In genomic region chr19:13060964-13061927, GRCh38 we compare ENCODE assay signal across 8 cellular contexts. TPM values are rescaled to one million over a fixed set of nuclear protein-coding genes. Genes with fewer than 3 reads are reported as not detected.
A peak's percentile ranks its signal among the peaks of the same experiment; 100 is the strongest.
DNase-seq lines count a peak whose midpoint lies in the region; ATAC-seq and TF ChIP-seq lines count a peak whose summit lies in the region.

No MANE protein-coding gene starts in this region.

- no peaks in the 10 kb centered on the region for H3K9me3 Mint-ChIP-seq in Caco-2 (ENCODE audit: unreplicated experiment)
- no peaks in the 10 kb centered on the region for H3K9me3 Mint-ChIP-seq in HFFc6

- no TSS peak for BruUV-seq in Caco-2 (replicated peaks; lab: Mats Ljungman, UMichigan)

- no peaks in the 10 kb centered on the region for H3K9me3 ChIP-seq in Caco-2

- H3K27me3 Mint-ChIP-seq in Caco-2 (ENCODE audit: insufficient read depth, unreplicated experiment), result peaks cover 19% of the 10 kb centered on the region
- H3K27me3 Mint-ChIP-seq in HFFc6 (ENCODE audit: insufficient read depth), result peaks cover 3% of the 10 kb centered on the region; the same call in 1 of the 2 replicates

- H3K27ac Mint-ChIP-seq in Caco-2 (ENCODE audit: unreplicated experiment), result no peak overlapping the region
- peak overlapping the region; percentile 83 for H3K27ac Mint-ChIP-seq in HFFc6

- no peak for ATAC-seq in HG02623 (IDR thresholded peaks at IDR 0.05; ENCODE audit: unreplicated experiment)

- intact Hi-C loops in Caco-2 (cut with micrococcal nuclease; ENCODE audit: unreplicated experiment), result loop anchor here (1.0 kb wide), 1 partner anchor 84 kb away; no protein-coding TSS in a partner anchor

- CTCF ChIA-PET in Caco-2 (lab: Charles Lee), result interaction anchor here (0.6 to 8.0 kb wide), 21 partner anchors 9 to 176 kb away, joined by 3 to 84 read pairs (median 4); no protein-coding TSS in a partner anchor

- peaks cover 3% of the 10 kb centered on the region for H3K27me3 ChIP-seq in Caco-2 (replicated peaks; ENCODE audit: control insufficient read depth, insufficient read depth, low read length)
- peaks cover 7% of the 10 kb centered on the region for H3K27me3 ChIP-seq in kidney epithelial cell (ENCODE audit: control insufficient read depth, insufficient read depth, low read length)

- H3K4me1 Mint-ChIP-seq in Caco-2 (ENCODE audit: low read depth, unreplicated experiment), result no peaks in the 10 kb centered on the region
- peaks cover 62% of the 10 kb centered on the region for H3K4me1 Mint-ChIP-seq in HFFc6 (ENCODE audit: low read depth)

- no peaks in the 10 kb centered on the region for H3K4me1 ChIP-seq in Caco-2

- TF ChIP-seq CTCF in Caco-2 (IDR thresholded peaks at IDR 0.05; ENCODE audit: insufficient read depth in 1 of 2, low read depth in 1 of 2, low read length in 1 of 2, severe bottlenecking in 1 of 2, unreplicated experiment in 1 of 2) (peak; percentile 83 to 91), HFFc6 (IDR thresholded peaks at IDR 0.05) (peak; percentile 97), choroid plexus epithelial cell (conservative IDR thresholded peaks at IDR 0.05; ENCODE audit: low read depth, low read length) (peak; percentile 96), kidney epithelial cell (IDR thresholded peaks at IDR 0.05; ENCODE audit: insufficient read depth, low read length, poor library complexity, severe bottlenecking) (peak; percentile 95)

- POLR2A ChIA-PET in Caco-2 (lab: Charles Lee), result no interaction called here

- H3K4me3 Mint-ChIP-seq in Caco-2 (ENCODE audit: unreplicated experiment) (peak overlapping the region; percentile 37), HFFc6 (peak overlapping the region; percentile 74)

- no peaks in the 10 kb centered on the region for H3K36me3 Mint-ChIP-seq in Caco-2 (ENCODE audit: insufficient read depth, unreplicated experiment)
- H3K36me3 Mint-ChIP-seq in HFFc6 (ENCODE audit: low read depth), result no peaks in the 10 kb centered on the region

- no peaks in the 10 kb centered on the region for H3K36me3 ChIP-seq in Caco-2 (ENCODE audit: control insufficient read depth, insufficient read depth, low read length)
- no peaks in the 10 kb centered on the region for H3K36me3 ChIP-seq in kidney epithelial cell (ENCODE audit: control insufficient read depth, insufficient read depth, low read length)

- DNase-seq in Caco-2 (peak; percentile 56 to 82), HFFc6 (peak; percentile 48), NCI-H345 treated with DMSO at 0.1 percent for 48 hours (lab: John Stamatoyannopoulos, UW; ENCODE audit: unreplicated experiment) (peak; percentile 13), choroid plexus epithelial cell (ENCODE audit: low read depth) (peak; percentile 80), kidney epithelial cell (ENCODE audit: low read depth) (no peak)
- DNase-seq in activated CD4-positive, alpha-beta T cell treated with anti-CD3 and anti-CD28 coated beads for 4 hours, result peak; percentile 66 to 79
- peak; percentile 50 to 67 for DNase-seq in stimulated activated CD4-positive, alpha-beta T cell treated with anti-CD3 and anti-CD28 coated beads, Interleukin-15, amount 100 ng/mL, for 1 hour (ENCODE audit: low read depth in 1 of 2, low spot score in 1 of 2)

- H3K4me3 ChIP-seq in Caco-2 (ENCODE audit: low read depth, low read length) (peak overlapping the region; percentile 21), choroid plexus epithelial cell (ENCODE audit: low read depth, low read length) (peak overlapping the region; percentile 53), kidney epithelial cell (ENCODE audit: low read depth, low read length) (peak overlapping the region; percentile 21)

RNA-seq across cellular contexts. Expression of gene LYL1, which starts 41.4 kb away (rescaled TPM):
- total RNA-seq in Caco-2 (2022), result 0.35 and 0.59 TPM in 2 replicates
- 1 to 10 TPM; 1.5 to 5.1 (median 4.2) TPM for total RNA-seq in HFFc6 (2021; fragmentation: NEBNext Ultra II Directional; extraction: Animal tissue kit (Norgen Biotek cat#: 25700))
- 3.3 and 5.3 TPM in 2 replicates for total RNA-seq in kidney epithelial cell

RNA-seq across cellular contexts. Expression of gene TRMT1, which starts 55.3 kb away (rescaled TPM):
- total RNA-seq in Caco-2 (2022) (42.6 and 46.4 TPM in 2 replicates), kidney epithelial cell (69.4 and 74.7 TPM in 2 replicates)
- 10 to 100 TPM; 36.3 to 49.9 (median 39.6) TPM for total RNA-seq in HFFc6 (2021; fragmentation: NEBNext Ultra II Directional; extraction: Animal tissue kit (Norgen Biotek cat#: 25700))

RNA-seq across cellular contexts. Expression of gene NACC1, which starts 56.8 kb away (rescaled TPM):
- total RNA-seq in Caco-2 (2022) (89.6 and 92.7 TPM in 2 replicates), kidney epithelial cell (66.1 and 87.8 TPM in 2 replicates)
- 100 to 1,000 TPM; 126 to 146 (median 139) TPM for total RNA-seq in HFFc6 (2021; fragmentation: NEBNext Ultra II Directional; extraction: Animal tissue kit (Norgen Biotek cat#: 25700))
